ENCODE assay signal across 11 cellular contexts in the genomic region with DNA sequence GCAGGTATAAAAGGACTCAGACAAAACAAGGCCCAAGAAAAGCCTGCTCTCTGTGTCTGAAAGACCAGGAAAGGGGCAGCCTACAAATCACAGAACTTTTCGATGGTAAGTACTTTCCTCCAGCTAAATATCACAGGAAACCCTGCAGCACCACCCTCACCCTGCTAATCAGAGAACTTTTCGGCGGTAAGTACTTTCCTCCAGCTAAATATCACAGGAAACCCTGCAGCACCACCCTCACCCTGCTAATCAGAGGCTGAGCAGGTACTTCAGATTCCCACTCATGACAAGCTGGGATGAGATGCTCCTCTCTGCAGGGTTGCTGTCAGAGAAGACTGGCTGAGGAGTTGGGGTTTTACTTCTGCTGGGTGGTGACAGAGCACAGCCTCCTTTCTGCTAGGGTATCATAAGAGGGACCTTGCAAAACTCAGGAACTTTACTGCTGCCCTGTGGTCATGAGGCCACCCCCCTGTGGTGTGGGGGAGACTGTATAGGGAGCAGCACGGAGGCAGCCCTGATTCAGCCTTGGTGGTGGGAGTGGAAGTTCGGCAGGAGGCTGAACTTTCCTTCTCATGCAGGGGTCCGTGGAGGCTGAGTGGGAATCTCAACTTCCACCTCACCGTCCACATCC. TPM values are rescaled to one million over a fixed set of nuclear protein-coding genes. Genes with fewer than 3 reads are reported as not detected.
DNase-seq lines count a peak whose midpoint lies in the region; ATAC-seq, FAIRE-seq and TF ChIP-seq lines count a peak whose summit lies in the region.
"Had no signal": no experiment of that assay in that cellular context is flagged by ENCODE, and none has a peak within 500 bp of the region (broad histone marks: within the 10 kb centered on the region; RNA-seq: fewer than 3 reads in every experiment).

No MANE protein-coding gene starts in this region.

- CTCF ChIA-PET in activated CD8-positive, alpha-beta T cell treated with anti-CD3 and anti-CD28 coated beads, Interleukin-2, amount 10 ng/mL, durations not matched to agents 7 days and 5 days (lab: Charles Lee) = interaction anchor here (0.7 to 1.4 kb wide), 2 partner anchors 10 to 11 kb away, joined by 4 to 5 read pairs; no protein-coding TSS in a partner anchor
- CTCF ChIA-PET in endothelial cell of umbilical vein (lab: Charles Lee) = interaction anchor here (2.2 kb wide), 1 partner anchor 13 kb away, joined by 6 read pairs; no protein-coding TSS in a partner anchor

- no TSS peak for BruUV-seq in endothelial cell of umbilical vein (replicated peaks; lab: Mats Ljungman, UMichigan)

- H3K4me3 ChIP-seq in left ventricle myocardium inferior (no peak overlapping the region), endothelial cell of umbilical vein (replicated peaks in 1 of 3; ENCODE audit: insufficient read depth in 1 of 3, low read depth in 1 of 3, low read length in 3 of 3) (no peak overlapping the region)
- H3K4me3 ChIP-seq: adrenal gland had no signal

- POLR2A ChIA-PET in activated CD8-positive, alpha-beta T cell treated with anti-CD3 and anti-CD28 coated beads, Interleukin-2, amount 10 ng/mL, durations not matched to agents 7 days and 5 days (lab: Charles Lee) = interaction anchor here (0.7 kb wide), 1 partner anchor 14 kb away, joined by 3 read pairs; no protein-coding TSS in a partner anchor
- POLR2A ChIA-PET in endothelial cell of umbilical vein (lab: Charles Lee) = no interaction called here

- H3K27me3 Mint-ChIP-seq in activated CD8-positive, alpha-beta T cell treated with anti-CD3 and anti-CD28 coated beads, Interleukin-2, amount 10 ng/mL, durations not matched to agents 7 days and 5 days (ENCODE audit: low read depth) = no peaks in the 10 kb centered on the region
- H3K27me3 Mint-ChIP-seq in stimulated activated naive CD8-positive, alpha-beta T cell treated with anti-CD3 and anti-CD28 coated beads, Interleukin-15, amount 100 ng/mL, for 72 hours = no peaks in the 10 kb centered on the region

- dilution Hi-C loops in endothelial cell of umbilical vein (cut with MboI; ENCODE audit: extremely low pct_ligation_motif_present, low sequenced_read_pairs) = no loop called here

- in situ Hi-C loops in G401 (cut with HindIII; ENCODE audit: low sequenced_read_pairs) = no loop called here

- intact Hi-C loops in left ventricle myocardium inferior (cut with micrococcal nuclease) (no loop called here), Right ventricle myocardium inferior (cut with DNase I) (no loop called here), endothelial cell of umbilical vein (cut with micrococcal nuclease) (no loop called here)

- H3K4me1 ChIP-seq in left ventricle myocardium inferior (peaks cover 64% of the 10 kb centered on the region), endothelial cell of umbilical vein (ENCODE audit: control insufficient read depth, extremely low read depth, insufficient read depth, low read length) (peaks cover 49% of the 10 kb centered on the region)

- peak overlapping the region; percentile 58 for H3K4me3 Mint-ChIP-seq in activated CD8-positive, alpha-beta T cell treated with anti-CD3 and anti-CD28 coated beads, Interleukin-2, amount 10 ng/mL, durations not matched to agents 7 days and 5 days
- H3K4me3 Mint-ChIP-seq in stimulated activated naive CD8-positive, alpha-beta T cell treated with anti-CD3 and anti-CD28 coated beads, Interleukin-15, amount 100 ng/mL, for 72 hours = peak overlapping the region; percentile 81 to 82

- TF ChIP-seq POLR2A in endothelial cell of umbilical vein (IDR thresholded peaks at IDR 0.05; ENCODE audit: low read depth, low read length) = no peak

- no peaks in the 10 kb centered on the region for H3K9me1 ChIP-seq in endothelial cell of umbilical vein (replicated peaks; ENCODE audit: control insufficient read depth, extremely low read depth, insufficient read depth, low read length)

- H3K4me2 ChIP-seq in endothelial cell of umbilical vein (ENCODE audit: insufficient read depth, low read length) = peak overlapping the region; percentile 21

- TF ChIP-seq CTCF in left ventricle myocardium inferior (IDR thresholded peaks at IDR 0.05; ENCODE audit: borderline replicate concordance) (no peak), endothelial cell of umbilical vein (IDR thresholded peaks at IDR 0.05; ENCODE audit: extremely low read depth in 1 of 2, insufficient read depth in 1 of 2, low read depth in 1 of 2, low read length in 2 of 2) (no peak)

- no peaks in the 10 kb centered on the region for H3K9me3 Mint-ChIP-seq in activated CD8-positive, alpha-beta T cell treated with anti-CD3 and anti-CD28 coated beads, Interleukin-2, amount 10 ng/mL, durations not matched to agents 7 days and 5 days (ENCODE audit: insufficient read depth)
- H3K9me3 Mint-ChIP-seq in stimulated activated naive CD8-positive, alpha-beta T cell treated with anti-CD3 and anti-CD28 coated beads, Interleukin-15, amount 100 ng/mL, for 72 hours = no peaks in the 10 kb centered on the region

- H3K9me3 ChIP-seq in left ventricle myocardium inferior (replicated peaks) (no peaks in the 10 kb centered on the region), endothelial cell of umbilical vein (replicated peaks; ENCODE audit: control insufficient read depth, insufficient read depth, low read length) (no peaks in the 10 kb centered on the region)
- H3K9me3 ChIP-seq: adrenal gland had no signal

- peaks cover 46% of the 10 kb centered on the region for H3K36me3 Mint-ChIP-seq in activated CD8-positive, alpha-beta T cell treated with anti-CD3 and anti-CD28 coated beads, Interleukin-2, amount 10 ng/mL, durations not matched to agents 7 days and 5 days (ENCODE audit: low read depth)

- H3K9ac ChIP-seq in endothelial cell of umbilical vein (replicated peaks; ENCODE audit: extremely low read depth, insufficient read depth, low read length) = no peak overlapping the region

- no peaks in the 10 kb centered on the region for H3K27me3 ChIP-seq in left ventricle myocardium inferior (ENCODE audit: low read depth)
- no peaks in the 10 kb centered on the region for H3K27me3 ChIP-seq in endothelial cell of umbilical vein (ENCODE audit: control insufficient read depth in 2 of 2, insufficient read depth in 2 of 2, low read length in 2 of 2)
- H3K27me3 ChIP-seq: adrenal gland had no signal

- peaks cover 78% of the 10 kb centered on the region for H3K79me2 ChIP-seq in endothelial cell of umbilical vein (ENCODE audit: control insufficient read depth, insufficient read depth, low read length)

- H3K36me3 ChIP-seq in left ventricle myocardium inferior (peaks cover 7% of the 10 kb centered on the region), endothelial cell of umbilical vein (ENCODE audit: control insufficient read depth in 2 of 2, extremely low read depth in 1 of 2, insufficient read depth in 2 of 2, low read length in 2 of 2) (no peaks in the 10 kb centered on the region)

- DNase-seq in left ventricle myocardium inferior (no peak), Right ventricle myocardium inferior (ENCODE audit: missing footprints) (no peak), endothelial cell of umbilical vein (ENCODE audit: low read depth, low spot score) (no peak), NCI-H69 (lab: John Stamatoyannopoulos, UW) (no peak), G401 (ENCODE audit: low spot score) (no peak), NCI-H2081 treated with DMSO at 0.1 percent for 48 hours (lab: John Stamatoyannopoulos, UW) (no peak)
- peak; percentile 36 for DNase-seq in activated CD8-positive, alpha-beta T cell treated with anti-CD3 and anti-CD28 coated beads, Interleukin-2, amount 10 ng/mL, durations not matched to agents 7 days and 5 days
- DNase-seq in stimulated activated naive CD8-positive, alpha-beta T cell treated with anti-CD3 and anti-CD28 coated beads, Interleukin-15, amount 100 ng/mL, for 72 hours = no peak
- DNase-seq: adrenal gland had no signal

- H3K27ac ChIP-seq in left ventricle myocardium inferior (replicated peaks) (peak overlapping the region; percentile 5), endothelial cell of umbilical vein (ENCODE audit: insufficient read depth, low read depth, low read length) (no peak overlapping the region)
- H3K27ac ChIP-seq: adrenal gland, VCaP had no signal

- no peaks in the 10 kb centered on the region for H4K20me1 ChIP-seq in endothelial cell of umbilical vein (replicated peaks; ENCODE audit: control insufficient read depth, extremely low read depth, insufficient read depth, low read length)

- peak; percentile 26 for FAIRE-seq in endothelial cell of umbilical vein (lab: Jason Lieb, UNC)

- no peak overlapping the region for H2AFZ ChIP-seq in endothelial cell of umbilical vein (ENCODE audit: low read depth, low read length)

- no peak for ATAC-seq in Right ventricle myocardium inferior
- ATAC-seq in activated CD8-positive, alpha-beta T cell treated with anti-CD3 and anti-CD28 coated beads, Interleukin-2, amount 10 ng/mL, durations not matched to agents 7 days and 5 days = peak; percentile 75
- peak; percentile 76 for ATAC-seq in stimulated activated naive CD8-positive, alpha-beta T cell treated with anti-CD3 and anti-CD28 coated beads, Interleukin-15, amount 100 ng/mL, for 72 hours

- H3K4me1 Mint-ChIP-seq in activated CD8-positive, alpha-beta T cell treated with anti-CD3 and anti-CD28 coated beads, Interleukin-2, amount 10 ng/mL, durations not matched to agents 7 days and 5 days (ENCODE audit: low read depth) = peaks cover 70% of the 10 kb centered on the region
- peaks cover 90% of the 10 kb centered on the region for H3K4me1 Mint-ChIP-seq in stimulated activated naive CD8-positive, alpha-beta T cell treated with anti-CD3 and anti-CD28 coated beads, Interleukin-15, amount 100 ng/mL, for 72 hours

- peak overlapping the region; percentile 85 for H3K27ac Mint-ChIP-seq in activated CD8-positive, alpha-beta T cell treated with anti-CD3 and anti-CD28 coated beads, Interleukin-2, amount 10 ng/mL, durations not matched to agents 7 days and 5 days
- H3K27ac Mint-ChIP-seq in stimulated activated naive CD8-positive, alpha-beta T cell treated with anti-CD3 and anti-CD28 coated beads, Interleukin-15, amount 100 ng/mL, for 72 hours = peak overlapping the region in 1 of 2 donors; percentile 92

RNA-seq across cellular contexts. Expression of gene WDR37, which starts 7.2 kb away (rescaled TPM):
- 28.2 TPM for total RNA-seq in left ventricle myocardium inferior
- total RNA-seq in Right ventricle myocardium inferior = 28.9 TPM
- 10 to 100 TPM; 24.9 to 27.0 TPM for total RNA-seq in activated CD8-positive, alpha-beta T cell treated with anti-CD3 and anti-CD28 coated beads, Interleukin-2, amount 10 ng/mL, durations not matched to agents 7 days and 5 days
- 25.5 and 26.4 TPM in 2 replicates for total RNA-seq in endothelial cell of umbilical vein
- polyA plus RNA-seq in endothelial cell of umbilical vein = 19.5 and 21.7 TPM in 2 replicates
- 16.8 and 17.3 TPM in 2 replicates for polyA plus RNA-seq in endothelial cell of umbilical vein (2011; cell fraction: cytosol; rRNA removed)
- polyA plus RNA-seq in endothelial cell of umbilical vein (2011; cell fraction: nucleus; rRNA removed) = 38.3 and 39.8 TPM in 2 replicates
- polyA plus RNA-seq in endothelial cell of umbilical vein (2012) = 17.1 and 18.3 TPM in 2 replicates
- polyA minus RNA-seq in endothelial cell of umbilical vein = 35.7 and 37.4 TPM in 2 replicates
- polyA minus RNA-seq in endothelial cell of umbilical vein (2011; cell fraction: cytosol; rRNA and poly(A)+ RNA removed) = 5.9 TPM
- 23.9 and 32.2 TPM in 2 replicates for polyA minus RNA-seq in endothelial cell of umbilical vein (2011; cell fraction: nucleus; rRNA and poly(A)+ RNA removed)
- 8.7 and 12.6 TPM in 2 replicates for total RNA-seq in G401 (2014; rRNA removed; shearing (Covaris generic))

RNA-seq across cellular contexts. Expression of gene IDI1, which starts 14.4 kb away (rescaled TPM):
- total RNA-seq in left ventricle myocardium inferior (15.6 TPM), Right ventricle myocardium inferior (14.6 TPM), endothelial cell of umbilical vein (63.0 and 63.6 TPM in 2 replicates)
- total RNA-seq in activated CD8-positive, alpha-beta T cell treated with anti-CD3 and anti-CD28 coated beads, Interleukin-2, amount 10 ng/mL, durations not matched to agents 7 days and 5 days = 10 to 100 TPM; 64.7 to 65.3 TPM
- 31.4 and 42.2 TPM in 2 replicates for polyA plus RNA-seq in endothelial cell of umbilical vein
- polyA plus RNA-seq in endothelial cell of umbilical vein (2011; cell fraction: cytosol; rRNA removed) = 38.7 and 43.8 TPM in 2 replicates
- polyA plus RNA-seq in endothelial cell of umbilical vein (2011; cell fraction: nucleus; rRNA removed) = 62.7 and 90.7 TPM in 2 replicates
- 31.1 and 46.6 TPM in 2 replicates for polyA plus RNA-seq in endothelial cell of umbilical vein (2012)
- 32.6 and 36.6 TPM in 2 replicates for polyA minus RNA-seq in endothelial cell of umbilical vein
- 25.7 TPM for polyA minus RNA-seq in endothelial cell of umbilical vein (2011; cell fraction: cytosol; rRNA and poly(A)+ RNA removed)
- polyA minus RNA-seq in endothelial cell of umbilical vein (2011; cell fraction: nucleus; rRNA and poly(A)+ RNA removed) = 22.4 and 42.2 TPM in 2 replicates
- 101 and 134 TPM in 2 replicates for total RNA-seq in G401 (2014; rRNA removed; shearing (Covaris generic))

RNA-seq across cellular contexts. Expression of gene IDI2, which starts 37.7 kb away (rescaled TPM):
- 0.33 TPM for total RNA-seq in left ventricle myocardium inferior
- total RNA-seq in Right ventricle myocardium inferior = 0.30 TPM
- not detected for total RNA-seq in activated CD8-positive, alpha-beta T cell treated with anti-CD3 and anti-CD28 coated beads, Interleukin-2, amount 10 ng/mL, durations not matched to agents 7 days and 5 days
- total RNA-seq in endothelial cell of umbilical vein = not detected in 2 replicates
- not detected in 2 replicates for polyA plus RNA-seq in endothelial cell of umbilical vein
- polyA plus RNA-seq in endothelial cell of umbilical vein (2011; cell fraction: cytosol; rRNA removed) = not detected in 2 replicates
- polyA plus RNA-seq in endothelial cell of umbilical vein (2011; cell fraction: nucleus; rRNA removed) = not detected in 2 replicates
- polyA plus RNA-seq in endothelial cell of umbilical vein (2012) = not detected in 2 replicates
- not detected in 2 replicates for polyA minus RNA-seq in endothelial cell of umbilical vein
- polyA minus RNA-seq in endothelial cell of umbilical vein (2011; cell fraction: cytosol; rRNA and poly(A)+ RNA removed) = not detected
- polyA minus RNA-seq in endothelial cell of umbilical vein (2011; cell fraction: nucleus; rRNA and poly(A)+ RNA removed) = not detected in 2 replicates
- total RNA-seq in G401 (2014; rRNA removed; shearing (Covaris generic)) = not detected in 2 replicates
- total RNA-seq: mesenteric fat pad had no signal
